In genomic region chr14:68602507-68602906, GRCh38 we compare ENCODE assay signal across 3 cellular contexts.
TF ChIP-seq lines count a peak whose summit lies in the region.

No MANE protein-coding gene starts in this region.

TF ChIP-seq in IMR-90, 13 proteins besides CTCF, POLR2A, EP300 and RAD21:
- TF ChIP-seq USF2 (IDR thresholded peaks at IDR 0.05; ENCODE audit: low read depth, low read length), result no peak
- TF ChIP-seq MAFK (IDR thresholded peaks at IDR 0.05; ENCODE audit: low read depth, low read length), result no peak
- TF ChIP-seq BHLHE40 (IDR thresholded peaks at IDR 0.05; ENCODE audit: low read depth, low read length), result no peak
- TF ChIP-seq NFE2L2 (IDR thresholded peaks at IDR 0.05; ENCODE audit: low read depth, low read length), result no peak
- no peak for TF ChIP-seq CEBPB (IDR thresholded peaks at IDR 0.05; ENCODE audit: low read depth, low read length)
- TF ChIP-seq SMC3 (IDR thresholded peaks at IDR 0.05; ENCODE audit: low read depth, low read length), result no peak
- no peak for TF ChIP-seq MAZ (IDR thresholded peaks at IDR 0.05; ENCODE audit: borderline replicate concordance, low read depth, low read length)
- TF ChIP-seq MXI1 (IDR thresholded peaks at IDR 0.05; ENCODE audit: borderline replicate concordance, low read depth, low read length), result no peak
- TF ChIP-seq RFX5 (IDR thresholded peaks at IDR 0.05; ENCODE audit: low read depth, low read length), result no peak
- TF ChIP-seq RCOR1 (IDR thresholded peaks at IDR 0.05; ENCODE audit: insufficient replicate concordance, low read length), result no peak
- TF ChIP-seq FOS (IDR thresholded peaks at IDR 0.05; ENCODE audit: low read depth, low read length), result no peak
- TF ChIP-seq, protein P1, sequence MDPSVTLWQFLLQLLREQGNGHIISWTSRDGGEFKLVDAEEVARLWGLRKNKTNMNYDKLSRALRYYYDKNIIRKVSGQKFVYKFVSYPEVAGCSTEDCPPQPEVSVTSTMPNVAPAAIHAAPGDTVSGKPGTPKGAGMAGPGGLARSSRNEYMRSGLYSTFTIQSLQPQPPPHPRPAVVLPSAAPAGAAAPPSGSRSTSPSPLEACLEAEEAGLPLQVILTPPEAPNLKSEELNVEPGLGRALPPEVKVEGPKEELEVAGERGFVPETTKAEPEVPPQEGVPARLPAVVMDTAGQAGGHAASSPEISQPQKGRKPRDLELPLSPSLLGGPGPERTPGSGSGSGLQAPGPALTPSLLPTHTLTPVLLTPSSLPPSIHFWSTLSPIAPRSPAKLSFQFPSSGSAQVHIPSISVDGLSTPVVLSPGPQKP (IDR thresholded peaks at IDR 0.05; ENCODE audit: borderline replicate concordance, low read depth, low read length), result no peak
- TF ChIP-seq CHD1 (IDR thresholded peaks at IDR 0.05; ENCODE audit: low read depth, low read length), result no peak

TF ChIP-seq in K562, 482 proteins besides CTCF, POLR2A, EP300 and RAD21:
- TF ChIP-seq UBTF (IDR thresholded peaks at IDR 0.05; ENCODE audit: borderline replicate concordance in 1 of 2, low read depth in 2 of 2, low read length in 2 of 2) (no peak), ZNF445 (CRISPR knock-in tag; IDR thresholded peaks at IDR 0.05; ENCODE audit: low read depth) (no peak), STAT5A (IDR thresholded peaks at IDR 0.05; ENCODE audit: borderline replicate concordance, low read length) (no peak), XRCC3 (IDR thresholded peaks at IDR 0.05) (no peak), ZNF134 (CRISPR knock-in tag; conservative IDR thresholded peaks at IDR 0.05) (peak; percentile 69)
- TF ChIP-seq, protein P2, sequence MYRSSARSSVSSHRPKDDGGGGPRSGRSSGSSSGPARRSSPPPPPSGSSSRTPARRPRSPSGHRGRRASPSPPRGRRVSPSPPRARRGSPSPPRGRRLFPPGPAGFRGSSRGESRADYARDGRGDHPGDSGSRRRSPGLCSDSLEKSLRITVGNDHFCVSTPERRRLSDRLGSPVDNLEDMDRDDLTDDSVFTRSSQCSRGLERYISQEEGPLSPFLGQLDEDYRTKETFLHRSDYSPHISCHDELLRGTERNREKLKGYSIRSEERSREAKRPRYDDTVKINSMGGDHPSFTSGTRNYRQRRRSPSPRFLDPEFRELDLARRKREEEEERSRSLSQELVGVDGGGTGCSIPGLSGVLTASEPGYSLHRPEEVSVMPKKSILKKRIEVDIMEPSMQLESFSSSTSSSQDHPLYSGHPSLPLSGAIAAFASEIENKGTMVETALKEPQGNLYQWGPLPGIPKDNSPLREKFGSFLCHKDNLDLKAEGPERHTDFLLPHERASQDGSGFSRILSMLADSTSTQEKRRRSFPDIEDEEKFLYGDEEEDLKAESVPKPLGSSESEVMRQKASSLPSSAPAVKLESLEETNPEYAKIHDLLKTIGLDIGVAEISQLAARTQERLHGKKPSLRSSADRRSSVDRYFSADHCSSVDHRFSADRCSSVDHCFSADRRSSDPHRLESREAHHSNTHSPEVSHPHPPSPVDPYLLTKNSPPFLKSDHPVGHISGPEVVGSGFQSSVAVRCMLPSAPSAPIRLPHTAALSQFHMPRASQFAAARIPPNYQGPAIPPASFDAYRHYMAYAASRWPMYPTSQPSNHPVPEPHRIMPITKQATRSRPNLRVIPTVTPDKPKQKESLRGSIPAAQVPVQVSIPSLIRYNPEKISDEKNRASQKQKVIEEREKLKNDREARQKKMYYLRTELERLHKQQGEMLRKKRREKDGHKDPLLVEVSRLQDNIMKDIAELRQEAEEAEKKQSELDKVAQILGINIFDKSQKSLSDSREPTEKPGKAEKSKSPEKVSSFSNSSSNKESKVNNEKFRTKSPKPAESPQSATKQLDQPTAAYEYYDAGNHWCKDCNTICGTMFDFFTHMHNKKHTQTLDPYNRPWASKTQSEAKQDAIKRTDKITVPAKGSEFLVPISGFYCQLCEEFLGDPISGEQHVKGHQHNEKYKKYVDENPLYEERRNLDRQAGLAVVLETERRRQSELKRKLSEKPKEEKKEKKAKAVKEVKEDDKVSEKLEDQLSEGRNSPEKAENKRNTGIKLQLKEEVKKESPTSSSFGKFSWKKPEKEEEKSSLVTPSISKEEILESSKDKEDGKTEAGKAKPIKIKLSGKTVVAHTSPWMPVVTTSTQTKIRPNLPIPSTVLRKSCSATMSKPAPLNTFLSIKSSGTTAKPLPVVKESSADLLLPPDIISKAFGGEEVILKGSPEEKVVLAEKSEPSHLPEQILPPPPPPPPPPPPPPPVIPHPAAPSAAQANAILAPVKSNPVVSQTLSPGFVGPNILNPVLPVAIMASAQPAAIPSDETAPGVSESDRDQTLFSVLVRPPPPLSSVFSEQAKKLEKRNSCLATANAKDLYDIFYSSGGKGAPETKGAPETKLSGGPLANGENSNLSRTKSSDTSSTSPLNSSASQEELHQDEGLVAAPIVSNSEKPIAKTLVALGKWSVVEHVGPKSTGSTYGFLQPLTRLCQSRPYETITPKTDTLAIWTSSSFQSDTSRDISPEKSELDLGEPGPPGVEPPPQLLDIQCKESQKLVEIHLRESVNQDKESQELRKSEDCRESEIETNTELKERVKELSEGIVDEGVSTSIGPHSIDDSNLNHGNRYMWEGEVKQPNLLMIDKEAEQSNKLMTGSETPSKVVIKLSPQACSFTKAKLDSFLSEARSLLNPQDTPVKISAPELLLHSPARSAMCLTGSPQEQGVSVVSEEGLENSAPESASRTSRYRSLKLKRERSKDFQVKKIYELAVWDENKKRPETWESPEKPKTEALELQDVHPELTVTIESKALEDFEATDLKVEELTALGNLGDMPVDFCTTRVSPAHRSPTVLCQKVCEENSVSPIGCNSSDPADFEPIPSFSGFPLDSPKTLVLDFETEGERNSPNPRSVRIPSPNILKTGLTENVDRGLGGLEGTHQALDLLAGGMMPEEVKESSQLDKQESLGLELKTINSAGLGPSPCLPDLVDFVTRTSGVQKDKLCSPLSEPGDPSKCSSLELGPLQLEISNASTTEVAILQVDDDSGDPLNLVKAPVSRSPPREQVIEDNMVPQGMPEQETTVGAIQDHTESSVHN (IDR thresholded peaks at IDR 0.05; ENCODE audit: borderline replicate concordance in 1 of 2, low read depth in 1 of 2), result no peak

TF ChIP-seq in WTC11, 78 proteins besides CTCF, POLR2A, EP300 and RAD21 (continues in another document):
- TF ChIP-seq, protein P3, sequence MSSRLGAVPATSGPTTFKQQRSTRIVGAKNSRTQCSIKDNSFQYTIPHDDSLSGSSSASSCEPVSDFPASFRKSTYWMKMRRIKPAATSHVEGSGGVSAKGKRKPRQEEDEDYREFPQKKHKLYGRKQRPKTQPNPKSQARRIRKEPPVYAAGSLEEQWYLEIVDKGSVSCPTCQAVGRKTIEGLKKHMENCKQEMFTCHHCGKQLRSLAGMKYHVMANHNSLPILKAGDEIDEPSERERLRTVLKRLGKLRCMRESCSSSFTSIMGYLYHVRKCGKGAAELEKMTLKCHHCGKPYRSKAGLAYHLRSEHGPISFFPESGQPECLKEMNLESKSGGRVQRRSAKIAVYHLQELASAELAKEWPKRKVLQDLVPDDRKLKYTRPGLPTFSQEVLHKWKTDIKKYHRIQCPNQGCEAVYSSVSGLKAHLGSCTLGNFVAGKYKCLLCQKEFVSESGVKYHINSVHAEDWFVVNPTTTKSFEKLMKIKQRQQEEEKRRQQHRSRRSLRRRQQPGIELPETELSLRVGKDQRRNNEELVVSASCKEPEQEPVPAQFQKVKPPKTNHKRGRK (CRISPR knock-in tag; IDR thresholded peaks at IDR 0.05; ENCODE audit: borderline replicate concordance), result no peak
- TF ChIP-seq MAX (CRISPR knock-in tag; IDR thresholded peaks at IDR 0.05) (no peak), NR1H2 (CRISPR knock-in tag; IDR thresholded peaks at IDR 0.05) (no peak), PRDM15 (CRISPR knock-in tag; IDR thresholded peaks at IDR 0.05) (no peak), ZNF121 (CRISPR knock-in tag; IDR thresholded peaks at IDR 0.05) (no peak), TEAD4 (CRISPR knock-in tag; IDR thresholded peaks at IDR 0.05) (no peak), JUN (CRISPR knock-in tag; IDR thresholded peaks at IDR 0.05) (no peak), ETV6 (CRISPR knock-in tag; IDR thresholded peaks at IDR 0.05) (no peak), OVOL2 (CRISPR knock-in tag; IDR thresholded peaks at IDR 0.05; ENCODE audit: borderline replicate concordance) (no peak), AR (CRISPR knock-in tag; IDR thresholded peaks at IDR 0.05) (no peak), NR3C1 (CRISPR knock-in tag; conservative IDR thresholded peaks at IDR 0.05; ENCODE audit: low read depth) (no peak), ATF3 (CRISPR knock-in tag; conservative IDR thresholded peaks at IDR 0.05) (no peak), AFF4 (CRISPR knock-in tag; IDR thresholded peaks at IDR 0.05; ENCODE audit: borderline replicate concordance) (no peak), ESRRA (CRISPR knock-in tag; IDR thresholded peaks at IDR 0.05; ENCODE audit: borderline replicate concordance) (no peak)
- TF ChIP-seq, protein P4, sequence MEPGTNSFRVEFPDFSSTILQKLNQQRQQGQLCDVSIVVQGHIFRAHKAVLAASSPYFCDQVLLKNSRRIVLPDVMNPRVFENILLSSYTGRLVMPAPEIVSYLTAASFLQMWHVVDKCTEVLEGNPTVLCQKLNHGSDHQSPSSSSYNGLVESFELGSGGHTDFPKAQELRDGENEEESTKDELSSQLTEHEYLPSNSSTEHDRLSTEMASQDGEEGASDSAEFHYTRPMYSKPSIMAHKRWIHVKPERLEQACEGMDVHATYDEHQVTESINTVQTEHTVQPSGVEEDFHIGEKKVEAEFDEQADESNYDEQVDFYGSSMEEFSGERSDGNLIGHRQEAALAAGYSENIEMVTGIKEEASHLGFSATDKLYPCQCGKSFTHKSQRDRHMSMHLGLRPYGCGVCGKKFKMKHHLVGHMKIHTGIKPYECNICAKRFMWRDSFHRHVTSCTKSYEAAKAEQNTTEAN (CRISPR knock-in tag; IDR thresholded peaks at IDR 0.05), result no peak
